Comparison of ENCODE assay signal across 6 cellular contexts in the genomic region with DNA sequence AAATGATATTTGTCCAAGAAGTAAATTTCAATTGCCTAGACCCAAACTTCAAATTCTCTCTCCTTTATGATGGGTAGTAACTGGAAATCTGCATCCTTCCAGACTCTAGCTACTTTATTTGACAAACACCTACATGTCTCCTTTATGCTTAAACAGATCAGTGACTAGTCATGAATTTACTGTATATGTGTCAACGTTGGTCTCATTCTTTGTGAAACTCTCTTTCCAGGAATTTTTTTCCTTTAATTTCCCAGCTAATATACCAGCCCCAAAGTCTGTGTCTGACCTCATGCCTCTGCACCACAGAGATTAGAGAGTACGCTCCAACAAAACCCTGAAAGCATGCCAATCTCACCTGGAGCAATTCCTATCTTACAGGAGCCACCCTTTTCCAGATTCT.
"Had no signal": no experiment of that assay in that cellular context is flagged by ENCODE, and none has a peak within 500 bp of the region (broad histone marks: within the 10 kb centered on the region; RNA-seq: fewer than 3 reads in every experiment).

No MANE protein-coding gene starts in this region.

- H3K4me3 ChIP-seq: K562 had no signal

- H3K36me3 Mint-ChIP-seq: IgD-negative memory B cell had no signal

- DNase-seq: IMR-90, KBM-7 had no signal

- H3K27ac Mint-ChIP-seq: IgD-negative memory B cell had no signal

- ATAC-seq: HepG2, K562 had no signal

- H3K4me3 Mint-ChIP-seq: IgD-negative memory B cell had no signal

- H3K27ac ChIP-seq: HL-60 had no signal

- H3K27me3 Mint-ChIP-seq: IgD-negative memory B cell had no signal

- H3K4me1 Mint-ChIP-seq: IgD-negative memory B cell had no signal
